7 cellular contexts compared by ENCODE assay signal in genomic region chr22:30425616-30426394, GRCh38. TPM values are rescaled to one million over a fixed set of nuclear protein-coding genes. Genes with fewer than 3 reads are reported as not detected.
DNase-seq lines count a peak whose midpoint lies in the region; FAIRE-seq and TF ChIP-seq lines count a peak whose summit lies in the region.

TSS of gene MTFP1 (plus strand) at chr22:30425768. CDS start at chr22:30425880, 112 bp downstream.

- FAIRE-seq in D721Med (lab: Jason Lieb, UNC), result no peak

- TF ChIP-seq CTCF in GM13976 (IDR thresholded peaks at IDR 0.05; ENCODE audit: borderline replicate concordance, control extremely low read depth, extremely low read depth, insufficient read depth, missing control alignments), result no peak
- TF ChIP-seq CTCF in WI38 (IDR thresholded peaks at IDR 0.05; ENCODE audit: low read depth, low read length), result no peak
- TF ChIP-seq CTCF in chondrocyte (IDR thresholded peaks at IDR 0.05), result no peak
- TF ChIP-seq CTCF in D721Med (IDR thresholded peaks at IDR 0.05; ENCODE audit: insufficient read depth, missing control alignments), result no peak

- H3K4me3 Mint-ChIP-seq in chondrocyte (ENCODE audit: unreplicated experiment), result peak within 1 kb of the TSS; percentile 86

- H3K9me3 Mint-ChIP-seq in chondrocyte (ENCODE audit: low read depth), result no peaks in the 10 kb centered on the region

- H3K27ac Mint-ChIP-seq in chondrocyte (ENCODE audit: unreplicated experiment), result peak within 1 kb of the TSS; percentile 99

- peaks cover 51% of the 10 kb centered on the region for H3K4me1 Mint-ChIP-seq in chondrocyte (ENCODE audit: low read depth)

- H3K36me3 Mint-ChIP-seq in chondrocyte (ENCODE audit: low read depth), result peaks cover 3% of the 10 kb centered on the region

- in situ Hi-C loops in GM13976 (cut with MboI; ENCODE audit: low sequenced_read_pairs, unreplicated experiment), result no loop called here

- DNase-seq in GM13976 (ENCODE audit: low spot score), result peak; percentile 72
- DNase-seq in NCI-H2029 (lab: John Stamatoyannopoulos, UW), result peak; percentile 9
- DNase-seq in chondrocyte (ENCODE audit: low spot score), result peak; percentile 94
- peak; percentile 69 for DNase-seq in kidney tubule cell (ENCODE audit: low spot score)
- DNase-seq in stimulated activated CD4-positive, alpha-beta T cell treated with anti-CD3 and anti-CD28 coated beads, Interleukin-1b, Interleukin-23, amount 100 ng/mL, for 4 hours (ENCODE audit: low read depth in 2 of 2), result peak; percentile 27 to 42
- DNase-seq in D721Med (ENCODE audit: insufficient read length, low spot score), result no peak

- H3K27me3 Mint-ChIP-seq in chondrocyte (ENCODE audit: low read depth), result no peaks in the 10 kb centered on the region

- H3K4me3 ChIP-seq in WI38 (ENCODE audit: low read depth, low read length), result peak within 1 kb of the TSS; percentile 77

RNA-seq across cellular contexts. Expression of gene MTFP1, which starts in this region (rescaled TPM):
- total RNA-seq in chondrocyte, result 9.3 to 12.7 TPM (median 12.1 TPM) in 3 replicates
